Comparison of ENCODE assay signal across 1 cellular context in the genomic region with DNA sequence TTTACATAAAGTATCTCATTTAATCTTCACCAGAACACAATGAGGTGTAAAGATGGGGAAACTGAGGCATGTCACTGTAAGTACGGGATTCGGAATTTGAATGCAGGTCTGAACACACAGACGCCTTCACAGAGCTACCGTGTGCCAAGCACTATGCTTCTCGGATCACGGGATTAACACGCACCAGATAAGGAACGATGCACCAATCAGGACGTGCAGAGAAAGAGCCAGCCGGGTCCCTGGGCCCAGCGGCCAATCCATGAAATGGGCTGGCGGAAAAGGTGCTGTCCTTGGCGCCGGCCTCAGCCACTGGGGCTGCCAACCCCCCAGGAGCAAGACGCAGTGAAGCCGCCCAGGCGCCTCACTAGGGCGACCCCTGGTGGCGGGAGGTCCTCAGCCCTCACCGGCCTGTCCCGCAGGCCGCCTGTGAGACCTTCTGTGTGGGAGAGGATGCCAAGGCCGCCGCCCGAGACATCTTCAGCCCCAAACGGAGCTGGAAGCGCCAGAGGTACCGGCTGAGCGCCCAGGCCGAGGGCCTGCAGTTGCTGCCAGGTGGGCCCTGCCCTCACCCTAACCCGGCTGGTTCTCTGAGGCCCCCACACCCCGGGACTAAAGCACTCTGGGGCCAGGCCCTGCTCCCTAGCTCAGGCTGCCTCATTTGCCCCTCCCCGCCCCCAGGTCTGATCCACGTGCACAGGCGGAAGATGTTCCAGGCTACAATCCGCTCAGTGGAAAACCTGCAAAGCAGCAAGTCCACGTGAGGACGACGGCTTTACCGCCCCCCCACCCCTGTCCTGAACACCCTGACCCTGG.
A peak's percentile ranks its signal among the peaks of the same experiment; 100 is the strongest.
TF ChIP-seq lines count a peak whose summit lies in the region.

No MANE protein-coding gene starts in this region.

TF ChIP-seq in K562, 482 proteins besides CTCF, POLR2A, EP300 and RAD21 (continued from another document and continues in another):
- peak; percentile 89 for TF ChIP-seq RBFOX2 (IDR thresholded peaks at IDR 0.05; ENCODE audit: low read depth, low read length)
- TF ChIP-seq TAF9B (IDR thresholded peaks at IDR 0.05; ENCODE audit: partially characterized antibody), result peak; percentile 46
- TF ChIP-seq CBX5 (IDR thresholded peaks at IDR 0.05; ENCODE audit: borderline replicate concordance, low read depth), result no peak
- TF ChIP-seq, protein P1, sequence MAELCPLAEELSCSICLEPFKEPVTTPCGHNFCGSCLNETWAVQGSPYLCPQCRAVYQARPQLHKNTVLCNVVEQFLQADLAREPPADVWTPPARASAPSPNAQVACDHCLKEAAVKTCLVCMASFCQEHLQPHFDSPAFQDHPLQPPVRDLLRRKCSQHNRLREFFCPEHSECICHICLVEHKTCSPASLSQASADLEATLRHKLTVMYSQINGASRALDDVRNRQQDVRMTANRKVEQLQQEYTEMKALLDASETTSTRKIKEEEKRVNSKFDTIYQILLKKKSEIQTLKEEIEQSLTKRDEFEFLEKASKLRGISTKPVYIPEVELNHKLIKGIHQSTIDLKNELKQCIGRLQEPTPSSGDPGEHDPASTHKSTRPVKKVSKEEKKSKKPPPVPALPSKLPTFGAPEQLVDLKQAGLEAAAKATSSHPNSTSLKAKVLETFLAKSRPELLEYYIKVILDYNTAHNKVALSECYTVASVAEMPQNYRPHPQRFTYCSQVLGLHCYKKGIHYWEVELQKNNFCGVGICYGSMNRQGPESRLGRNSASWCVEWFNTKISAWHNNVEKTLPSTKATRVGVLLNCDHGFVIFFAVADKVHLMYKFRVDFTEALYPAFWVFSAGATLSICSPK (IDR thresholded peaks at IDR 0.05; ENCODE audit: borderline replicate concordance), result peak; percentile 75; the same call in 1 of the 2 replicates
- TF ChIP-seq ZNF589 (CRISPR knock-in tag; IDR thresholded peaks at IDR 0.05; ENCODE audit: low read depth), result peak; percentile 86; the same call in 1 of the 2 replicates
- peak; percentile 49; the same call in 1 of the 2 replicates for TF ChIP-seq CHD2 (IDR thresholded peaks at IDR 0.05; ENCODE audit: low read depth, low read length)
- TF ChIP-seq MBD2 (IDR thresholded peaks at IDR 0.05; ENCODE audit: borderline replicate concordance, low read depth), result peak; percentile 70; the same call in 1 of the 2 replicates
- TF ChIP-seq, protein P2, sequence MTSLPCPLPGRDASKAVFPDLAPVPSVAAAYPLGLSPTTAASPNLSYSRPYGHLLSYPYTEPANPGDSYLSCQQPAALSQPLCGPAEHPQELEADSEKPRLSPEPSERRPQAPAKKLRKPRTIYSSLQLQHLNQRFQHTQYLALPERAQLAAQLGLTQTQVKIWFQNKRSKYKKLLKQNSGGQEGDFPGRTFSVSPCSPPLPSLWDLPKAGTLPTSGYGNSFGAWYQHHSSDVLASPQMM (CRISPR knock-in tag; IDR thresholded peaks at IDR 0.05), result no peak
- TF ChIP-seq KLF6 (CRISPR knock-in tag; IDR thresholded peaks at IDR 0.05; ENCODE audit: borderline replicate concordance), result no peak
- TF ChIP-seq MEF2A (IDR thresholded peaks at IDR 0.05; ENCODE audit: control insufficient read depth, low read depth, low read length), result 0 out of 2 replicates have a peak, but pooled peaks have one; percentile 53
- peak; percentile 89 for TF ChIP-seq L3MBTL2 (IDR thresholded peaks at IDR 0.05)
- TF ChIP-seq TCF7 (IDR thresholded peaks at IDR 0.05; ENCODE audit: borderline replicate concordance), result peak; percentile 18
- no peak for TF ChIP-seq POLR2H (tag; IDR thresholded peaks at IDR 0.05; ENCODE audit: low read depth)
- TF ChIP-seq, protein P3, sequence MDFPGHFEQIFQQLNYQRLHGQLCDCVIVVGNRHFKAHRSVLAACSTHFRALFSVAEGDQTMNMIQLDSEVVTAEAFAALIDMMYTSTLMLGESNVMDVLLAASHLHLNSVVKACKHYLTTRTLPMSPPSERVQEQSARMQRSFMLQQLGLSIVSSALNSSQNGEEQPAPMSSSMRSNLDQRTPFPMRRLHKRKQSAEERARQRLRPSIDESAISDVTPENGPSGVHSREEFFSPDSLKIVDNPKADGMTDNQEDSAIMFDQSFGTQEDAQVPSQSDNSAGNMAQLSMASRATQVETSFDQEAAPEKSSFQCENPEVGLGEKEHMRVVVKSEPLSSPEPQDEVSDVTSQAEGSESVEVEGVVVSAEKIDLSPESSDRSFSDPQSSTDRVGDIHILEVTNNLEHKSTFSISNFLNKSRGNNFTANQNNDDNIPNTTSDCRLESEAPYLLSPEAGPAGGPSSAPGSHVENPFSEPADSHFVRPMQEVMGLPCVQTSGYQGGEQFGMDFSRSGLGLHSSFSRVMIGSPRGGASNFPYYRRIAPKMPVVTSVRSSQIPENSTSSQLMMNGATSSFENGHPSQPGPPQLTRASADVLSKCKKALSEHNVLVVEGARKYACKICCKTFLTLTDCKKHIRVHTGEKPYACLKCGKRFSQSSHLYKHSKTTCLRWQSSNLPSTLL (IDR thresholded peaks at IDR 0.05), result peak; percentile 83
- no peak for TF ChIP-seq HNRNPLL (IDR thresholded peaks at IDR 0.05; ENCODE audit: low read depth, low read length, poor library complexity, severe bottlenecking)
- TF ChIP-seq, protein P4, sequence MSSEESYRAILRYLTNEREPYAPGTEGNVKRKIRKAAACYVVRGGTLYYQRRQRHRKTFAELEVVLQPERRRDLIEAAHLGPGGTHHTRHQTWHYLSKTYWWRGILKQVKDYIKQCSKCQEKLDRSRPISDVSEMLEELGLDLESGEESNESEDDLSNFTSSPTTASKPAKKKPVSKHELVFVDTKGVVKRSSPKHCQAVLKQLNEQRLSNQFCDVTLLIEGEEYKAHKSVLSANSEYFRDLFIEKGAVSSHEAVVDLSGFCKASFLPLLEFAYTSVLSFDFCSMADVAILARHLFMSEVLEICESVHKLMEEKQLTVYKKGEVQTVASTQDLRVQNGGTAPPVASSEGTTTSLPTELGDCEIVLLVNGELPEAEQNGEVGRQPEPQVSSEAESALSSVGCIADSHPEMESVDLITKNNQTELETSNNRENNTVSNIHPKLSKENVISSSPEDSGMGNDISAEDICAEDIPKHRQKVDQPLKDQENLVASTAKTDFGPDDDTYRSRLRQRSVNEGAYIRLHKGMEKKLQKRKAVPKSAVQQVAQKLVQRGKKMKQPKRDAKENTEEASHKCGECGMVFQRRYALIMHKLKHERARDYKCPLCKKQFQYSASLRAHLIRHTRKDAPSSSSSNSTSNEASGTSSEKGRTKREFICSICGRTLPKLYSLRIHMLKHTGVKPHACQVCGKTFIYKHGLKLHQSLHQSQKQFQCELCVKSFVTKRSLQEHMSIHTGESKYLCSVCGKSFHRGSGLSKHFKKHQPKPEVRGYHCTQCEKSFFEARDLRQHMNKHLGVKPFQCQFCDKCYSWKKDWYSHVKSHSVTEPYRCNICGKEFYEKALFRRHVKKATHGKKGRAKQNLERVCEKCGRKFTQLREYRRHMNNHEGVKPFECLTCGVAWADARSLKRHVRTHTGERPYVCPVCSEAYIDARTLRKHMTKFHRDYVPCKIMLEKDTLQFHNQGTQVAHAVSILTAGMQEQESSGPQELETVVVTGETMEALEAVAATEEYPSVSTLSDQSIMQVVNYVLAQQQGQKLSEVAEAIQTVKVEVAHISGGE (CRISPR knock-in tag; IDR thresholded peaks at IDR 0.05), result peak in 1 of 3 experiments; percentile 82; a peak in 2 of 6 replicates
- TF ChIP-seq, protein P5, sequence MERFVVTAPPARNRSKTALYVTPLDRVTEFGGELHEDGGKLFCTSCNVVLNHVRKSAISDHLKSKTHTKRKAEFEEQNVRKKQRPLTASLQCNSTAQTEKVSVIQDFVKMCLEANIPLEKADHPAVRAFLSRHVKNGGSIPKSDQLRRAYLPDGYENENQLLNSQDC (CRISPR knock-in tag; IDR thresholded peaks at IDR 0.05), result 0 out of 2 replicates have a peak, but pooled peaks have one; percentile 39
- peak; percentile 78; the same call in 1 of the 2 replicates for TF ChIP-seq SMARCE1 (IDR thresholded peaks at IDR 0.05)
- no peak for TF ChIP-seq NR2F6 (CRISPR knock-in tag; IDR thresholded peaks at IDR 0.05)
- TF ChIP-seq ZNF431 (CRISPR knock-in tag; IDR thresholded peaks at IDR 0.05), result peak; percentile 78; the same call in 1 of the 2 replicates
- TF ChIP-seq NCOR1 (IDR thresholded peaks at IDR 0.05), result peak; percentile 59; the same call in 1 of the 2 replicates
- TF ChIP-seq, protein P6, sequence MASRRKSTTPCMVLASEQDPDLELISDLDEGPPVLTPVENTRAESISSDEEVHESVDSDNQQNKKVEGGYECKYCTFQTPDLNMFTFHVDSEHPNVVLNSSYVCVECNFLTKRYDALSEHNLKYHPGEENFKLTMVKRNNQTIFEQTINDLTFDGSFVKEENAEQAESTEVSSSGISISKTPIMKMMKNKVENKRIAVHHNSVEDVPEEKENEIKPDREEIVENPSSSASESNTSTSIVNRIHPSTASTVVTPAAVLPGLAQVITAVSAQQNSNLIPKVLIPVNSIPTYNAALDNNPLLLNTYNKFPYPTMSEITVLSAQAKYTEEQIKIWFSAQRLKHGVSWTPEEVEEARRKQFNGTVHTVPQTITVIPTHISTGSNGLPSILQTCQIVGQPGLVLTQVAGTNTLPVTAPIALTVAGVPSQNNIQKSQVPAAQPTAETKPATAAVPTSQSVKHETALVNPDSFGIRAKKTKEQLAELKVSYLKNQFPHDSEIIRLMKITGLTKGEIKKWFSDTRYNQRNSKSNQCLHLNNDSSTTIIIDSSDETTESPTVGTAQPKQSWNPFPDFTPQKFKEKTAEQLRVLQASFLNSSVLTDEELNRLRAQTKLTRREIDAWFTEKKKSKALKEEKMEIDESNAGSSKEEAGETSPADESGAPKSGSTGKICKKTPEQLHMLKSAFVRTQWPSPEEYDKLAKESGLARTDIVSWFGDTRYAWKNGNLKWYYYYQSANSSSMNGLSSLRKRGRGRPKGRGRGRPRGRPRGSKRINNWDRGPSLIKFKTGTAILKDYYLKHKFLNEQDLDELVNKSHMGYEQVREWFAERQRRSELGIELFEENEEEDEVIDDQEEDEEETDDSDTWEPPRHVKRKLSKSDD (conservative IDR thresholded peaks at IDR 0.05; ENCODE audit: low read length), result 0 out of 2 replicates have a peak, but pooled peaks have one; percentile 51
- TF ChIP-seq LEF1 (IDR thresholded peaks at IDR 0.05), result peak; percentile 64; the same call in 1 of the 2 replicates
- TF ChIP-seq, protein P7, sequence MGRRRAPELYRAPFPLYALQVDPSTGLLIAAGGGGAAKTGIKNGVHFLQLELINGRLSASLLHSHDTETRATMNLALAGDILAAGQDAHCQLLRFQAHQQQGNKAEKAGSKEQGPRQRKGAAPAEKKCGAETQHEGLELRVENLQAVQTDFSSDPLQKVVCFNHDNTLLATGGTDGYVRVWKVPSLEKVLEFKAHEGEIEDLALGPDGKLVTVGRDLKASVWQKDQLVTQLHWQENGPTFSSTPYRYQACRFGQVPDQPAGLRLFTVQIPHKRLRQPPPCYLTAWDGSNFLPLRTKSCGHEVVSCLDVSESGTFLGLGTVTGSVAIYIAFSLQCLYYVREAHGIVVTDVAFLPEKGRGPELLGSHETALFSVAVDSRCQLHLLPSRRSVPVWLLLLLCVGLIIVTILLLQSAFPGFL (CRISPR knock-in tag; IDR thresholded peaks at IDR 0.05), result peak; percentile 11; the same call in 1 of the 2 replicates
- TF ChIP-seq RBM17 (IDR thresholded peaks at IDR 0.05; ENCODE audit: borderline replicate concordance, low read depth, low read length), result no peak
- peak in 1 of 2 experiments; percentile 7; a peak in 1 of 4 replicates for TF ChIP-seq TRIM24 (IDR thresholded peaks at IDR 0.05)
- peak; percentile 99 for TF ChIP-seq HDAC2 (IDR thresholded peaks at IDR 0.05)
- TF ChIP-seq MIER1 (IDR thresholded peaks at IDR 0.05; ENCODE audit: low read depth), result 0 out of 2 replicates have a peak, but pooled peaks have one; percentile 54
- no peak for TF ChIP-seq GTF2E2 (tag; IDR thresholded peaks at IDR 0.05)
- peak; percentile 69 for TF ChIP-seq RBBP5 (IDR thresholded peaks at IDR 0.05; ENCODE audit: borderline replicate concordance, insufficient read depth, low read length, poor library complexity, severe bottlenecking)
- peak; percentile 68 for TF ChIP-seq ZEB2 (IDR thresholded peaks at IDR 0.05)
- TF ChIP-seq, protein P8, sequence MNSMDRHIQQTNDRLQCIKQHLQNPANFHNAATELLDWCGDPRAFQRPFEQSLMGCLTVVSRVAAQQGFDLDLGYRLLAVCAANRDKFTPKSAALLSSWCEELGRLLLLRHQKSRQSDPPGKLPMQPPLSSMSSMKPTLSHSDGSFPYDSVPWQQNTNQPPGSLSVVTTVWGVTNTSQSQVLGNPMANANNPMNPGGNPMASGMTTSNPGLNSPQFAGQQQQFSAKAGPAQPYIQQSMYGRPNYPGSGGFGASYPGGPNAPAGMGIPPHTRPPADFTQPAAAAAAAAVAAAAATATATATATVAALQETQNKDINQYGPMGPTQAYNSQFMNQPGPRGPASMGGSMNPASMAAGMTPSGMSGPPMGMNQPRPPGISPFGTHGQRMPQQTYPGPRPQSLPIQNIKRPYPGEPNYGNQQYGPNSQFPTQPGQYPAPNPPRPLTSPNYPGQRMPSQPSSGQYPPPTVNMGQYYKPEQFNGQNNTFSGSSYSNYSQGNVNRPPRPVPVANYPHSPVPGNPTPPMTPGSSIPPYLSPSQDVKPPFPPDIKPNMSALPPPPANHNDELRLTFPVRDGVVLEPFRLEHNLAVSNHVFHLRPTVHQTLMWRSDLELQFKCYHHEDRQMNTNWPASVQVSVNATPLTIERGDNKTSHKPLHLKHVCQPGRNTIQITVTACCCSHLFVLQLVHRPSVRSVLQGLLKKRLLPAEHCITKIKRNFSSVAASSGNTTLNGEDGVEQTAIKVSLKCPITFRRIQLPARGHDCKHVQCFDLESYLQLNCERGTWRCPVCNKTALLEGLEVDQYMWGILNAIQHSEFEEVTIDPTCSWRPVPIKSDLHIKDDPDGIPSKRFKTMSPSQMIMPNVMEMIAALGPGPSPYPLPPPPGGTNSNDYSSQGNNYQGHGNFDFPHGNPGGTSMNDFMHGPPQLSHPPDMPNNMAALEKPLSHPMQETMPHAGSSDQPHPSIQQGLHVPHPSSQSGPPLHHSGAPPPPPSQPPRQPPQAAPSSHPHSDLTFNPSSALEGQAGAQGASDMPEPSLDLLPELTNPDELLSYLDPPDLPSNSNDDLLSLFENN (IDR thresholded peaks at IDR 0.05; ENCODE audit: low read depth in 2 of 2, low read length in 2 of 2), result no peak; a peak in 1 of 4 replicates
- peak; percentile 6; the same call in 1 of the 2 replicates for TF ChIP-seq ZNF75A (CRISPR knock-in tag; IDR thresholded peaks at IDR 0.05)
- peak; percentile 65 for TF ChIP-seq SAP30 (IDR thresholded peaks at IDR 0.05; ENCODE audit: borderline replicate concordance, insufficient read depth, low read depth, low read length, poor library complexity, severe bottlenecking)
- TF ChIP-seq HDAC6 (IDR thresholded peaks at IDR 0.05; ENCODE audit: low read depth, low read length), result no peak
- TF ChIP-seq FOXJ2 (tag; IDR thresholded peaks at IDR 0.05), result peak; percentile 80
- peak; percentile 81 for TF ChIP-seq PHF20 (IDR thresholded peaks at IDR 0.05; ENCODE audit: partially characterized antibody)
- TF ChIP-seq, protein P9, sequence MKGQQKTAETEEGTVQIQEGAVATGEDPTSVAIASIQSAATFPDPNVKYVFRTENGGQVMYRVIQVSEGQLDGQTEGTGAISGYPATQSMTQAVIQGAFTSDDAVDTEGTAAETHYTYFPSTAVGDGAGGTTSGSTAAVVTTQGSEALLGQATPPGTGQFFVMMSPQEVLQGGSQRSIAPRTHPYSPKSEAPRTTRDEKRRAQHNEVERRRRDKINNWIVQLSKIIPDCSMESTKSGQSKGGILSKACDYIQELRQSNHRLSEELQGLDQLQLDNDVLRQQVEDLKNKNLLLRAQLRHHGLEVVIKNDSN (CRISPR knock-in tag; IDR thresholded peaks at IDR 0.05), result peak; percentile 71
- TF ChIP-seq MXI1 (IDR thresholded peaks at IDR 0.05; ENCODE audit: low read depth, low read length), result peak; percentile 25; the same call in 1 of the 2 replicates
- TF ChIP-seq CTBP1 (IDR thresholded peaks at IDR 0.05; ENCODE audit: borderline replicate concordance), result peak; percentile 96
- TF ChIP-seq GABPB1 (CRISPR knock-in tag; IDR thresholded peaks at IDR 0.05), result peak; percentile 86
- TF ChIP-seq TOE1 (IDR thresholded peaks at IDR 0.05; ENCODE audit: borderline replicate concordance), result peak; percentile 94
- TF ChIP-seq TOE1 (CRISPR knock-in tag; IDR thresholded peaks at IDR 0.05; ENCODE audit: borderline replicate concordance, low read depth), result peak; percentile 95; the same call in 1 of the 2 replicates
